ENCODE assay signal across 17 cellular contexts in the genomic region with DNA sequence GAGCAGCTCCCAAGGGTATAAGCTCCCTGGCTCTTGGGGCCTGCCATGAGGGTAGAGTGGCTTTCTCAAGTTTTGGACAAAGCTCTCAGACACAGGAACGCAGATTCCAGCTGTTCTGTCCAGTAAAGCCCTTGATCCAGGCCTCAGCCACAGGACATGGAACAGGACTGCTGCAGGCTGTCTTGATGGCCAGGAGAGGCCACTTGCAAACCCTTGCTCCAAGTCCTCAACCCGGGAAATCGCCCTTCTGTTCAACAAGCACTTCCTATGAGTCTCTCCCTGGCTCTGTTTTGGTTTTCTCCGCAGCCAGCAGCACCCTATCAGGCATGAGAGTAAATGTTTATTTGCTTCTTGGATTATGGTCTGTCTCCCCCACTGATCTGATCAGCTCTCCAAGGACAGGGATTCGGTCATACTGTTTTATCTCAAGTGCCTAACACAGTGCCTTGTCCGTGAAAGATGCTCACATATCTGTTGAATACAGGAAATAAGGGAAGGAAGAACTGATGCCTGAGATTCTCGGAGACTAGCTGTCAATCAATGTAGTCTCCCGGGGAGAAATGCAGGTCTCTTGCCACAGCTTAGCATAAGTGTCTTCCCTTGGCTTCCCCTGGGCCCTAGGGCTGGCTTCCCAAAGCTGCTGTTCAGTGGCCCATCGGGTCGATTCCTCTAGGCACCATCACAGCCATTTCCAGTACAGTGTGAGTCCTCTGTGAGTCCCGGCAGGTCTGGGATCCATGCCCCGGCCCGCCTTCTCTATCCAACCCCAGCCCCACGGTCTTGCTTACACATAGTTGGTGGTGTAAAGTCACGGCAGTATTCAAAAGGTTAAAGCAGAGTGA.
DNase-seq lines count a peak whose midpoint lies in the region; ATAC-seq and TF ChIP-seq lines count a peak whose summit lies in the region.
"Had no signal": no experiment of that assay in that cellular context is flagged by ENCODE, and none has a peak within 500 bp of the region (broad histone marks: within the 10 kb centered on the region; RNA-seq: fewer than 3 reads in every experiment).

No MANE protein-coding gene starts in this region.

- H4K20me1 ChIP-seq in osteoblast (ENCODE audit: insufficient read depth, low read length), result no peaks in the 10 kb centered on the region

- peaks cover 0 to 10% (median 10%) of the 10 kb centered on the region in 3 donors for H3K4me1 Mint-ChIP-seq in CD8-positive, alpha-beta memory T cell
- peaks cover 23% of the 10 kb centered on the region for H3K4me1 Mint-ChIP-seq in type B pancreatic cell (ENCODE audit: unreplicated experiment)

- no peaks in the 10 kb centered on the region for H3K9me3 Mint-ChIP-seq in CD8-positive, alpha-beta memory T cell
- no peaks in the 10 kb centered on the region for H3K9me3 Mint-ChIP-seq in type B pancreatic cell

- H3K79me2 ChIP-seq in osteoblast (ENCODE audit: insufficient read depth, low read length), result no peaks in the 10 kb centered on the region

- peaks cover 0 to 17% of the 10 kb centered on the region in 2 donors for H3K4me1 ChIP-seq in right atrium auricular region
- peaks cover 3% of the 10 kb centered on the region for H3K4me1 ChIP-seq in osteoblast (ENCODE audit: insufficient read depth, low read length)
- H3K4me1 ChIP-seq in CD8-positive, alpha-beta memory T cell (ENCODE audit: insufficient read depth, low read length), result no peaks in the 10 kb centered on the region

- intact Hi-C loops in Right ventricle myocardium superior (cut with DNase I), result no loop called here

- H3K36me3 ChIP-seq in right atrium auricular region (no peaks in the 10 kb centered on the region), osteoblast (ENCODE audit: insufficient read depth, low read length) (no peaks in the 10 kb centered on the region)
- H3K36me3 ChIP-seq in CD8-positive, alpha-beta memory T cell (ENCODE audit: insufficient read depth, low read length), result no peaks in the 10 kb centered on the region

- H3K9me3 ChIP-seq in right atrium auricular region (no peaks in the 10 kb centered on the region), osteoblast (ENCODE audit: low read depth, low read length) (no peaks in the 10 kb centered on the region)
- H3K9me3 ChIP-seq in CD8-positive, alpha-beta memory T cell (ENCODE audit: low read length), result no peaks in the 10 kb centered on the region

- H3K27ac Mint-ChIP-seq in CD8-positive, alpha-beta memory T cell, result peak overlapping the region in 1 of 8 donors; percentile 24
- no peak overlapping the region for H3K27ac Mint-ChIP-seq in type B pancreatic cell

- H3K27me3 Mint-ChIP-seq in CD8-positive, alpha-beta memory T cell, result peaks cover 1 to 42% of the 10 kb centered on the region in 2 donors
- peaks cover 18% of the 10 kb centered on the region for H3K27me3 Mint-ChIP-seq in type B pancreatic cell

- H3K27me3 ChIP-seq in right atrium auricular region (no peaks in the 10 kb centered on the region), osteoblast (ENCODE audit: insufficient read depth, low read length) (no peaks in the 10 kb centered on the region)
- H3K27me3 ChIP-seq in CD8-positive, alpha-beta memory T cell (ENCODE audit: insufficient read depth, low read length, poor library complexity, severe bottlenecking), result no peaks in the 10 kb centered on the region

- H3K27ac ChIP-seq in right atrium auricular region, result no peak overlapping the region
- no peak overlapping the region for H3K27ac ChIP-seq in osteoblast (ENCODE audit: low read depth, low read length)
- no peak overlapping the region for H3K27ac ChIP-seq in CD8-positive, alpha-beta memory T cell (ENCODE audit: low read depth, low read length)
- H3K27ac ChIP-seq: GM23248 had no signal

- H3K4me3 Mint-ChIP-seq in CD8-positive, alpha-beta memory T cell, result no peak overlapping the region
- H3K4me3 Mint-ChIP-seq in type B pancreatic cell, result no peak overlapping the region
- H3K4me3 Mint-ChIP-seq: CD4-positive, CD25-positive, alpha-beta regulatory T cell had no signal

- no peak overlapping the region for H3K4me2 ChIP-seq in osteoblast (ENCODE audit: insufficient read depth, low read length)

- POLR2A ChIA-PET in CD8-positive, alpha-beta memory T cell (lab: Charles Lee), result no interaction called here

- H2AFZ ChIP-seq in osteoblast (ENCODE audit: low read length), result no peak overlapping the region
- H2AFZ ChIP-seq: GM23248 had no signal

- ATAC-seq in Right ventricle myocardium superior (ENCODE audit: poor library complexity), result no peak
- ATAC-seq in HG03442 (IDR thresholded peaks at IDR 0.05; ENCODE audit: unreplicated experiment), result no peak
- no peak for ATAC-seq in GM21381 (IDR thresholded peaks at IDR 0.05; ENCODE audit: unreplicated experiment)
- ATAC-seq: Right ventricle myocardium inferior had no signal

- CTCF ChIA-PET in CD8-positive, alpha-beta memory T cell (lab: Charles Lee), result no interaction called here

- no peak overlapping the region for H3K4me3 ChIP-seq in right atrium auricular region
- no peak overlapping the region for H3K4me3 ChIP-seq in fibroblast of villous mesenchyme (ENCODE audit: low read depth, low read length)
- no peak overlapping the region for H3K4me3 ChIP-seq in osteoblast (ENCODE audit: insufficient read depth, low read length)
- no peak overlapping the region for H3K4me3 ChIP-seq in CD8-positive, alpha-beta memory T cell (ENCODE audit: low read length)
- H3K4me3 ChIP-seq: GM23248 had no signal

- DNase-seq in right atrium auricular region (ENCODE audit: low spot score) (peak; percentile 55), Right ventricle myocardium superior (no peak), fibroblast of villous mesenchyme (ENCODE audit: low read depth) (peak; percentile 56), osteoblast (ENCODE audit: insufficient read length, low spot score, missing footprints) (peak; percentile 44), type B pancreatic cell (ENCODE audit: extremely low spot score, unreplicated experiment) (no peak)
- no peak for DNase-seq in CD8-positive, alpha-beta memory T cell
- DNase-seq: CD4-positive, CD25-positive, alpha-beta regulatory T cell; DMS79 treated with DMSO at 0.1 percent for 48 hours; GM23248; Kasumi-1; NCI-H1930; NCI-H2171; NCI-H446 treated with DMSO at 0.1 percent for 48 hours; NCI-H774 had no signal

- TF ChIP-seq CTCF in right atrium auricular region (IDR thresholded peaks at IDR 0.05), result no peak
- no peak for TF ChIP-seq CTCF in fibroblast of villous mesenchyme (IDR thresholded peaks at IDR 0.05; ENCODE audit: insufficient read depth, low read depth, low read length)
- TF ChIP-seq CTCF in osteoblast (IDR thresholded peaks at IDR 0.05; ENCODE audit: extremely low read depth, low read depth, low read length), result no peak
- TF ChIP-seq CTCF in type B pancreatic cell (conservative IDR thresholded peaks at IDR 0.05), result no peak

- H3K36me3 Mint-ChIP-seq in CD8-positive, alpha-beta memory T cell, result peaks cover 0 to 3% (median 0%) of the 10 kb centered on the region in 3 donors
- no peaks in the 10 kb centered on the region for H3K36me3 Mint-ChIP-seq in type B pancreatic cell
- H3K36me3 Mint-ChIP-seq: CD4-positive, CD25-positive, alpha-beta regulatory T cell had no signal

Comparison
In these comparisons a context has a peak if more than half of its experiments do, and no peak if none do; other contexts are left out.
1. DNase-seq: peak in right atrium auricular region (single experiment), fibroblast of villous mesenchyme (single experiment) and osteoblast (single experiment); none in Right ventricle myocardium superior (single experiment), CD8-positive, alpha-beta memory T cell (0 of 5) and type B pancreatic cell (single experiment).